ENCODE assay signal across 14 cellular contexts in genomic region chr3:126399348-126399730, GRCh38. TPM values are rescaled to one million over a fixed set of nuclear protein-coding genes. Genes with fewer than 3 reads are reported as not detected.
DNase-seq lines count a peak whose midpoint lies in the region; ATAC-seq and TF ChIP-seq lines count a peak whose summit lies in the region.
"Had no signal": no experiment of that assay in that cellular context is flagged by ENCODE, and none has a peak within 500 bp of the region (broad histone marks: within the 10 kb centered on the region; RNA-seq: fewer than 3 reads in every experiment).

No MANE protein-coding gene starts in this region.

- H3K27me3 ChIP-seq in PC-9 (ENCODE audit: insufficient read depth, low read depth) (no peaks in the 10 kb centered on the region), colonic mucosa (peaks cover 8% of the 10 kb centered on the region)

- H3K27ac Mint-ChIP-seq in type B pancreatic cell: peak overlapping the region; percentile 96
- H3K27ac Mint-ChIP-seq in WTC11: no peak overlapping the region
- H3K27ac Mint-ChIP-seq: activated T-cell treated with anti-CD3 and anti-CD28 coated beads, Interleukin-2, amount 50 U/mL, for 72 hours; stimulated activated naive CD8-positive, alpha-beta T cell treated with anti-CD3 and anti-CD28 coated beads, Interleukin-15, Interleukin-2, amounts not matched to agents 100 ng/mL and 50 ng/mL, for 24 hours had no signal

- H3K4me3 Mint-ChIP-seq in type B pancreatic cell: peak overlapping the region; percentile 16
- no peak overlapping the region for H3K4me3 Mint-ChIP-seq in WTC11
- H3K4me3 Mint-ChIP-seq: activated T-cell treated with anti-CD3 and anti-CD28 coated beads, Interleukin-2, amount 50 U/mL, for 72 hours; stimulated activated naive CD8-positive, alpha-beta T cell treated with anti-CD3 and anti-CD28 coated beads, Interleukin-15, Interleukin-2, amounts not matched to agents 100 ng/mL and 50 ng/mL, for 24 hours had no signal

- no peak overlapping the region for H3K9ac ChIP-seq in colonic mucosa (ENCODE audit: low read depth in 2 of 2, low read length in 2 of 2)

- DNase-seq in NCI-H2029 (lab: John Stamatoyannopoulos, UW): peak; percentile 6
- DNase-seq in NCI-H2029 treated with DMSO at 0.1 percent for 48 hours (lab: John Stamatoyannopoulos, UW): no peak
- DNase-seq in PC-9: peak; percentile 23 to 93
- DNase-seq in type B pancreatic cell (ENCODE audit: extremely low spot score, unreplicated experiment): no peak
- no peak for DNase-seq in WTC11 (ENCODE audit: low spot score)
- no peak for DNase-seq in colonic mucosa
- no peak for DNase-seq in activated gamma-delta T cell (lab: John Stamatoyannopoulos, UW)
- DNase-seq: activated T-cell treated with anti-CD3 and anti-CD28 coated beads, Interleukin-2, amount 50 U/mL, for 72 hours; islet precursor cell; NCI-H1417 had no signal

- H3K4me2 ChIP-seq in PC-9: peak overlapping the region; percentile 34; the same call in 1 of the 2 replicates
- H3K4me2 ChIP-seq: A549 had no signal

- intact Hi-C loops in PC-9 (cut with micrococcal nuclease; ENCODE audit: unreplicated experiment) (no loop called here), colonic mucosa (cut with DNase I) (no loop called here)

- BruUV-seq in PC-9 (replicated peaks; lab: Mats Ljungman, UMichigan): no TSS peak

- H3K9me3 ChIP-seq in PC-9 (ENCODE audit: insufficient read depth, low read depth) (no peaks in the 10 kb centered on the region), colonic mucosa (no peaks in the 10 kb centered on the region)
- H3K9me3 ChIP-seq: A549 had no signal

- no peak overlapping the region for H3K4me3 ChIP-seq in PC-9
- H3K4me3 ChIP-seq in colonic mucosa: no peak overlapping the region
- H3K4me3 ChIP-seq: A549 had no signal

- ATAC-seq in HG03342 (IDR thresholded peaks at IDR 0.05; ENCODE audit: unreplicated experiment) (peak; percentile 57), WTC11 (no peak)
- ATAC-seq: A549; activated T-cell treated with anti-CD3 and anti-CD28 coated beads, Interleukin-2, amount 50 U/mL, for 72 hours had no signal

- H4K20me1 ChIP-seq in PC-9 (ENCODE audit: insufficient read depth): no peaks in the 10 kb centered on the region

- peaks cover 6% of the 10 kb centered on the region for H3K4me1 Mint-ChIP-seq in type B pancreatic cell (ENCODE audit: unreplicated experiment)
- peaks cover 22% of the 10 kb centered on the region for H3K4me1 Mint-ChIP-seq in WTC11

- H3K36me3 Mint-ChIP-seq in type B pancreatic cell (no peaks in the 10 kb centered on the region), WTC11 (no peaks in the 10 kb centered on the region)

- H3K27me3 Mint-ChIP-seq in type B pancreatic cell: peaks cover 7% of the 10 kb centered on the region
- peaks cover 23% of the 10 kb centered on the region for H3K27me3 Mint-ChIP-seq in WTC11 (ENCODE audit: low read depth)

- H3K27ac ChIP-seq in PC-9: peak overlapping the region; percentile 63
- no peak overlapping the region for H3K27ac ChIP-seq in colonic mucosa
- H3K27ac ChIP-seq: A549, VCaP had no signal

- H3K4me1 ChIP-seq in PC-9 (replicated peaks; ENCODE audit: insufficient read depth): peaks cover 14% of the 10 kb centered on the region
- no peaks in the 10 kb centered on the region for H3K4me1 ChIP-seq in colonic mucosa
- H3K4me1 ChIP-seq: A549 had no signal

- no peaks in the 10 kb centered on the region for H3K79me2 ChIP-seq in PC-9 (ENCODE audit: low read depth)

- no peak overlapping the region for H2AFZ ChIP-seq in PC-9

- H3F3A ChIP-seq in PC-9 (ENCODE audit: insufficient read depth, low read depth): peaks cover 13% of the 10 kb centered on the region; the same call in 1 of the 2 replicates

- TF ChIP-seq CTCF in PC-9 (conservative IDR thresholded peaks at IDR 0.05) (no peak), type B pancreatic cell (conservative IDR thresholded peaks at IDR 0.05) (no peak), WTC11 (IDR thresholded peaks at IDR 0.05) (no peak), colonic mucosa (IDR thresholded peaks at IDR 0.05) (no peak)

- CTCF ChIA-PET in PC-9 (lab: Charles Lee) (interaction anchor here (1.2 kb wide), 1 partner anchor 77 kb away, joined by 3 read pairs; the partner anchor contains the start of gene ZXDC), WTC11 (lab: Charles Lee) (no interaction called here)

- POLR2A ChIA-PET in PC-9 (lab: Charles Lee; ENCODE audit: unreplicated experiment) (interaction anchor here (0.5 kb wide), 1 partner anchor 905 kb away, joined by 42 read pairs; no protein-coding TSS in a partner anchor), WTC11 (lab: Charles Lee) (no interaction called here)

- peaks cover 7% of the 10 kb centered on the region for H3K9me3 Mint-ChIP-seq in type B pancreatic cell
- H3K9me3 Mint-ChIP-seq in WTC11: no peaks in the 10 kb centered on the region
- H3K9me3 Mint-ChIP-seq: activated T-cell treated with anti-CD3 and anti-CD28 coated beads, Interleukin-2, amount 50 U/mL, for 72 hours; stimulated activated naive CD8-positive, alpha-beta T cell treated with anti-CD3 and anti-CD28 coated beads, Interleukin-15, Interleukin-2, amounts not matched to agents 100 ng/mL and 50 ng/mL, for 24 hours had no signal

- H3K36me3 ChIP-seq in PC-9 (ENCODE audit: low read depth) (no peaks in the 10 kb centered on the region), colonic mucosa (no peaks in the 10 kb centered on the region)

- H3K9me2 ChIP-seq in PC-9 (ENCODE audit: insufficient read depth): no peaks in the 10 kb centered on the region

TF ChIP-seq in WTC11, 78 proteins besides CTCF, POLR2A, EP300 and RAD21 (continues in another document):
- TF ChIP-seq ZNF232 (CRISPR knock-in tag; IDR thresholded peaks at IDR 0.05) (no peak), FOXP1 (CRISPR knock-in tag; IDR thresholded peaks at IDR 0.05; ENCODE audit: borderline replicate concordance) (no peak), ZBTB43 (CRISPR knock-in tag; IDR thresholded peaks at IDR 0.05) (no peak), ZNF317 (CRISPR knock-in tag; IDR thresholded peaks at IDR 0.05; ENCODE audit: borderline replicate concordance, low read depth) (no peak), SP1 (CRISPR knock-in tag; conservative IDR thresholded peaks at IDR 0.05) (no peak), EMX1 (CRISPR knock-in tag; IDR thresholded peaks at IDR 0.05) (no peak), CREB1 (CRISPR knock-in tag; IDR thresholded peaks at IDR 0.05) (no peak), JAZF1 (CRISPR knock-in tag; IDR thresholded peaks at IDR 0.05) (no peak), NFATC4 (CRISPR knock-in tag; IDR thresholded peaks at IDR 0.05) (no peak), ZNF423 (CRISPR knock-in tag; IDR thresholded peaks at IDR 0.05) (no peak), HMGA2 (CRISPR knock-in tag; IDR thresholded peaks at IDR 0.05) (no peak)
- TF ChIP-seq, protein P1, sequence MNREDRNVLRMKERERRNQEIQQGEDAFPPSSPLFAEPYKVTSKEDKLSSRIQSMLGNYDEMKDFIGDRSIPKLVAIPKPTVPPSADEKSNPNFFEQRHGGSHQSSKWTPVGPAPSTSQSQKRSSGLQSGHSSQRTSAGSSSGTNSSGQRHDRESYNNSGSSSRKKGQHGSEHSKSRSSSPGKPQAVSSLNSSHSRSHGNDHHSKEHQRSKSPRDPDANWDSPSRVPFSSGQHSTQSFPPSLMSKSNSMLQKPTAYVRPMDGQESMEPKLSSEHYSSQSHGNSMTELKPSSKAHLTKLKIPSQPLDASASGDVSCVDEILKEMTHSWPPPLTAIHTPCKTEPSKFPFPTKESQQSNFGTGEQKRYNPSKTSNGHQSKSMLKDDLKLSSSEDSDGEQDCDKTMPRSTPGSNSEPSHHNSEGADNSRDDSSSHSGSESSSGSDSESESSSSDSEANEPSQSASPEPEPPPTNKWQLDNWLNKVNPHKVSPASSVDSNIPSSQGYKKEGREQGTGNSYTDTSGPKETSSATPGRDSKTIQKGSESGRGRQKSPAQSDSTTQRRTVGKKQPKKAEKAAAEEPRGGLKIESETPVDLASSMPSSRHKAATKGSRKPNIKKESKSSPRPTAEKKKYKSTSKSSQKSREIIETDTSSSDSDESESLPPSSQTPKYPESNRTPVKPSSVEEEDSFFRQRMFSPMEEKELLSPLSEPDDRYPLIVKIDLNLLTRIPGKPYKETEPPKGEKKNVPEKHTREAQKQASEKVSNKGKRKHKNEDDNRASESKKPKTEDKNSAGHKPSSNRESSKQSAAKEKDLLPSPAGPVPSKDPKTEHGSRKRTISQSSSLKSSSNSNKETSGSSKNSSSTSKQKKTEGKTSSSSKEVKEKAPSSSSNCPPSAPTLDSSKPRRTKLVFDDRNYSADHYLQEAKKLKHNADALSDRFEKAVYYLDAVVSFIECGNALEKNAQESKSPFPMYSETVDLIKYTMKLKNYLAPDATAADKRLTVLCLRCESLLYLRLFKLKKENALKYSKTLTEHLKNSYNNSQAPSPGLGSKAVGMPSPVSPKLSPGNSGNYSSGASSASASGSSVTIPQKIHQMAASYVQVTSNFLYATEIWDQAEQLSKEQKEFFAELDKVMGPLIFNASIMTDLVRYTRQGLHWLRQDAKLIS (CRISPR knock-in tag; IDR thresholded peaks at IDR 0.05; ENCODE audit: borderline replicate concordance): no peak
- TF ChIP-seq, protein P2, sequence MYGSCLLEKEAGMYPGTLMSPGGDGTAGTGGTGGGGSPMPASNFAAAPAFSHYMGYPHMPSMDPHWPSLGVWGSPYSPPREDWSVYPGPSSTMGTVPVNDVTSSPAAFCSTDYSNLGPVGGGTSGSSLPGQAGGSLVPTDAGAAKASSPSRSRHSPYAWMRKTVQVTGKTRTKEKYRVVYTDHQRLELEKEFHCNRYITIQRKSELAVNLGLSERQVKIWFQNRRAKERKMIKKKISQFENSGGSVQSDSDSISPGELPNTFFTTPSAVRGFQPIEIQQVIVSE (CRISPR knock-in tag; IDR thresholded peaks at IDR 0.05; ENCODE audit: borderline replicate concordance): no peak

RNA-seq across cellular contexts. Expression of gene CFAP100, which starts 4.6 kb away (rescaled TPM):
- total RNA-seq in PC-9 (2021): not detected in 2 replicates
- total RNA-seq in type B pancreatic cell (ENCODE audit: low replicate concordance): 4.3 TPM in 1 of 2 replicates, not detected in the other
- 0.41 TPM in 1 of 3 replicates, not detected in the others for total RNA-seq in WTC11 (2021)
- total RNA-seq in colonic mucosa: not detected
- total RNA-seq: activated T-cell treated with anti-CD3 and anti-CD28 coated beads, Interleukin-2, amount 50 U/mL, for 72 hours had no signal

RNA-seq across cellular contexts. Expression of gene KLF15, which starts 42.1 kb away (rescaled TPM):
- 0.65 and 0.70 TPM in 2 replicates for total RNA-seq in PC-9 (2021)
- 2.4 and 7.9 TPM in 2 replicates for total RNA-seq in type B pancreatic cell (ENCODE audit: low replicate concordance)
- 12.1 to 14.7 TPM (median 13.0 TPM) in 3 replicates for total RNA-seq in WTC11 (2021)
- total RNA-seq in colonic mucosa: 1 to 10 TPM in 1 of 2 donors, under 1 TPM in 1; 0.66 to 1.9 TPM

Comparison
In these comparisons a context has a peak if more than half of its experiments do, and no peak if none do; other contexts are left out.
1. DNase-seq: peak in NCI-H2029 (single experiment) and PC-9 (2 of 2); none in NCI-H2029 treated with DMSO at 0.1 percent for 48 hours (single experiment), type B pancreatic cell (single experiment), WTC11 (single experiment), colonic mucosa (single experiment) and activated gamma-delta T cell (single experiment).